In genomic region chr6:2797564-2798014, GRCh38 we compare ENCODE assay signal across 1 cellular context.
A peak's percentile ranks its signal among the peaks of the same experiment; 100 is the strongest.
TF ChIP-seq lines count a peak whose summit lies in the region.

No MANE protein-coding gene starts in this region.

TF ChIP-seq in HepG2, 621 proteins besides CTCF, POLR2A, EP300 and RAD21:
- TF ChIP-seq ZFP36 (IDR thresholded peaks at IDR 0.05; ENCODE audit: borderline replicate concordance, low read depth, low read length, partially characterized antibody) (no peak), PCBP2 (optimal IDR thresholded peaks at IDR 0.05; ENCODE audit: low read depth, low read length, poor library complexity, severe bottlenecking) (peak; percentile 49)
